9 cellular contexts compared by ENCODE assay signal in genomic region chr2:164599954-164600589, GRCh38. TPM values are rescaled to one million over a fixed set of nuclear protein-coding genes. Genes with fewer than 3 reads are reported as not detected.
DNase-seq lines count a peak whose midpoint lies in the region; ATAC-seq lines count a peak whose summit lies in the region.
"Had no signal": no experiment of that assay in that cellular context is flagged by ENCODE, and none has a peak within 500 bp of the region (broad histone marks: within the 10 kb centered on the region; RNA-seq: fewer than 3 reads in every experiment).

No MANE protein-coding gene starts in this region.

- POLR2A ChIA-PET in naive thymus-derived CD4-positive, alpha-beta T cell (lab: Charles Lee), result no interaction called here

- H3K9ac ChIP-seq in Karpas-422 (ENCODE audit: low read length), result no peak overlapping the region
- H3K9ac ChIP-seq: BLaER1 treated with 17β-estradiol and CSF1 and Interleukin-3, amounts not matched to agents 10 nM and 100 nM had no signal

- H3K9me2 ChIP-seq in Karpas-422 (replicated peaks; ENCODE audit: insufficient read depth, low read length), result no peaks in the 10 kb centered on the region

- no peak overlapping the region for H2AFZ ChIP-seq in Karpas-422 (ENCODE audit: low read length)

- DNase-seq in NCI-H2107 treated with DMSO at 0.1 percent for 48 hours (lab: John Stamatoyannopoulos, UW; ENCODE audit: unreplicated experiment) (peak; percentile 50), NCI-H2107 (lab: John Stamatoyannopoulos, UW) (no peak), HAP-1 (ENCODE audit: low spot score in 2 of 2) (peak; percentile 69 to 76), Karpas-422 (peak; percentile 86), RKO (ENCODE audit: low spot score) (peak; percentile 81), epidermal melanocyte (ENCODE audit: insufficient read length, low spot score) (peak; percentile 44), activated gamma-delta T cell (lab: John Stamatoyannopoulos, UW) (no peak)
- DNase-seq in naive thymus-derived CD4-positive, alpha-beta T cell, result no peak

- no peaks in the 10 kb centered on the region; the same call in 1 of the 2 replicates for H3K27me3 ChIP-seq in HAP-1 (ENCODE audit: low read depth)
- H3K27me3 ChIP-seq in Karpas-422 (ENCODE audit: low read length), result no peaks in the 10 kb centered on the region
- H3K27me3 ChIP-seq in naive thymus-derived CD4-positive, alpha-beta T cell (ENCODE audit: control insufficient read depth in 2 of 2, insufficient read depth in 2 of 2, low read length in 2 of 2), result no peaks in the 10 kb centered on the region
- H3K27me3 ChIP-seq: BLaER1 treated with 17β-estradiol and CSF1 and Interleukin-3, amounts not matched to agents 10 nM and 100 nM had no signal

- no peaks in the 10 kb centered on the region for H3K9me3 ChIP-seq in HAP-1
- H3K9me3 ChIP-seq in Karpas-422 (ENCODE audit: low read length), result no peaks in the 10 kb centered on the region
- no peaks in the 10 kb centered on the region for H3K9me3 ChIP-seq in naive thymus-derived CD4-positive, alpha-beta T cell (ENCODE audit: control insufficient read depth in 2 of 3, low read length in 3 of 3)
- H3K9me3 ChIP-seq: BLaER1 treated with 17β-estradiol and CSF1 and Interleukin-3, amounts not matched to agents 10 nM and 100 nM had no signal

- H4K20me1 ChIP-seq in Karpas-422 (ENCODE audit: insufficient read depth, low read depth, low read length), result no peaks in the 10 kb centered on the region
- H4K20me1 ChIP-seq: BLaER1 treated with 17β-estradiol and CSF1 and Interleukin-3, amounts not matched to agents 10 nM and 100 nM had no signal

- H3K9me3 Mint-ChIP-seq in naive thymus-derived CD4-positive, alpha-beta T cell, result peaks cover 0 to 13% (median 0%) of the 10 kb centered on the region in 11 donors

- no peak overlapping the region for H3K4me2 ChIP-seq in Karpas-422 (ENCODE audit: low read depth, low read length, poor library complexity, severe bottlenecking)

- no peaks in the 10 kb centered on the region for H3K79me2 ChIP-seq in Karpas-422 (ENCODE audit: low read length)

- ATAC-seq in naive thymus-derived CD4-positive, alpha-beta T cell, result peak; percentile 54

- no peaks in the 10 kb centered on the region for H3K4me1 ChIP-seq in HAP-1
- H3K4me1 ChIP-seq in Karpas-422 (ENCODE audit: low read length), result no peaks in the 10 kb centered on the region
- H3K4me1 ChIP-seq in naive thymus-derived CD4-positive, alpha-beta T cell (ENCODE audit: control insufficient read depth in 2 of 2, insufficient read depth in 2 of 2, low read length in 2 of 2), result no peaks in the 10 kb centered on the region

- H3K27ac Mint-ChIP-seq in naive thymus-derived CD4-positive, alpha-beta T cell, result no peak overlapping the region

- H3K4me3 ChIP-seq in HAP-1 (no peak overlapping the region), Karpas-422 (ENCODE audit: low read length) (no peak overlapping the region)
- no peak overlapping the region for H3K4me3 ChIP-seq in naive thymus-derived CD4-positive, alpha-beta T cell (ENCODE audit: low read length)
- H3K4me3 ChIP-seq: BLaER1 treated with 17β-estradiol and CSF1 and Interleukin-3, amounts not matched to agents 10 nM and 100 nM had no signal

- in situ Hi-C loops in HAP-1 (cut with MboI; ENCODE audit: low sequenced_read_pairs), result no loop called here

- no peaks in the 10 kb centered on the region for H3K4me1 Mint-ChIP-seq in naive thymus-derived CD4-positive, alpha-beta T cell

- H3K36me3 Mint-ChIP-seq in naive thymus-derived CD4-positive, alpha-beta T cell, result peaks cover 0 to 3% (median 0%) of the 10 kb centered on the region in 5 donors

- H3K36me3 ChIP-seq in HAP-1 (replicated peaks) (no peaks in the 10 kb centered on the region), Karpas-422 (ENCODE audit: insufficient read depth, low read length) (no peaks in the 10 kb centered on the region)
- H3K36me3 ChIP-seq in naive thymus-derived CD4-positive, alpha-beta T cell (ENCODE audit: control insufficient read depth in 2 of 3, insufficient read depth in 3 of 3, low read length in 3 of 3), result no peaks in the 10 kb centered on the region
- H3K36me3 ChIP-seq: BLaER1 treated with 17β-estradiol and CSF1 and Interleukin-3, amounts not matched to agents 10 nM and 100 nM had no signal

- CTCF ChIA-PET in naive thymus-derived CD4-positive, alpha-beta T cell (lab: Charles Lee), result no interaction called here

- intact Hi-C loops in naive thymus-derived CD4-positive, alpha-beta T cell (cut with micrococcal nuclease), result loop anchor here in 1 of 2 donors (5.0 kb wide), 1 partner anchor 1433 kb away; no protein-coding TSS in a partner anchor

- no peak overlapping the region for H3K4me3 Mint-ChIP-seq in naive thymus-derived CD4-positive, alpha-beta T cell

- H3K27ac ChIP-seq in Karpas-422 (ENCODE audit: low read length), result no peak overlapping the region
- no peak overlapping the region for H3K27ac ChIP-seq in naive thymus-derived CD4-positive, alpha-beta T cell (ENCODE audit: low read depth, low read length)

- no peaks in the 10 kb centered on the region for H3K27me3 Mint-ChIP-seq in naive thymus-derived CD4-positive, alpha-beta T cell

RNA-seq across cellular contexts. Expression of gene GRB14, which starts 21.2 kb away (rescaled TPM):
- not detected in 2 replicates for total RNA-seq in Karpas-422 (2014; rRNA removed; shearing (Covaris generic); ENCODE audit: low replicate concordance)
- total RNA-seq in naive thymus-derived CD4-positive, alpha-beta T cell, result not detected
- not detected for polyA plus RNA-seq in naive thymus-derived CD4-positive, alpha-beta T cell

Comparison
In these comparisons a context has a peak if more than half of its experiments do, and no peak if none do; other contexts are left out.
1. DNase-seq: peak in NCI-H2107 treated with DMSO at 0.1 percent for 48 hours (single experiment), HAP-1 (2 of 2), Karpas-422 (single experiment), RKO (single experiment) and epidermal melanocyte (single experiment); none in NCI-H2107 (single experiment), naive thymus-derived CD4-positive, alpha-beta T cell (0 of 9) and activated gamma-delta T cell (single experiment).